8 cellular contexts compared by ENCODE assay signal in the genomic region with DNA sequence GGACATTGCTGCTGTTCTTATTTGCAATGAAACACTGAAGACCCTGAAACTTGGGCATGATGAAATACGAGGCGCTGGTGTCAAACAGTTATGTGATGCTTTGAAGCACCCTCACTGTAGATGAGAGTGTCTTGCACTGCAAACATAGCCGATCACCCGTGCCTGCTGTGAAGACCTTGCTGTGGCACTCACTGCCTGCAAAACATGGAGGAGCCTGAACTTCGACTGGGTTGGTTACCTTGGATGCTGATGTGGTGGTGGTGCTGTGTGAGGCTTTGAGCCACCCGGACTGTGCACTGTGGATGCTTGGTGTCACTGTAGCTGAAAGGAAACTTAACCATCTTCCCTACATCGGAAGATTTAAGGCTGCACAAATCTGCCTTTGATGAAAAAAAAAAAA.
"Had no signal": no experiment of that assay in that cellular context is flagged by ENCODE, and none has a peak within 500 bp of the region (broad histone marks: within the 10 kb centered on the region; RNA-seq: fewer than 3 reads in every experiment).

No MANE protein-coding gene starts in this region.

- H3K4me3 ChIP-seq: GM12878 had no signal

- DNase-seq: GDM1, GF-D8 had no signal

- FAIRE-seq: G401.6, GM12878, GM12891, GM12892, GM18507, GM19239 had no signal

- ATAC-seq: GM12878 had no signal
